8 cellular contexts compared by ENCODE assay signal in genomic region chr2:230762317-230762896, GRCh38. TPM values are rescaled to one million over a fixed set of nuclear protein-coding genes. Genes with fewer than 3 reads are reported as not detected.
DNase-seq lines count a peak whose midpoint lies in the region; ATAC-seq and TF ChIP-seq lines count a peak whose summit lies in the region.

No MANE protein-coding gene starts in this region.

- DNase-seq in GM12865 (ENCODE audit: low read depth) (peak; percentile 60), GM23338 (ENCODE audit: low spot score) (peak; percentile 82), MV-4-11 (lab: John Stamatoyannopoulos, UW) (peak; percentile 12), kidney glomerular epithelial cell (lab: John Stamatoyannopoulos, UW) (peak; percentile 26), NCI-H2196 treated with DMSO at 0.1 percent for 48 hours (lab: John Stamatoyannopoulos, UW; ENCODE audit: unreplicated experiment) (no peak), midbrain (lab: John Stamatoyannopoulos, UW) (no peak), NCI-H187 (lab: John Stamatoyannopoulos, UW) (no peak)

- H3K27me3 Mint-ChIP-seq in GM23338 (ENCODE audit: insufficient read depth, low read depth, poor library complexity), result no peaks in the 10 kb centered on the region
- no peaks in the 10 kb centered on the region for H3K27me3 Mint-ChIP-seq in activated T-helper 17 cell treated with anti-CD3 and anti-CD28 coated beads, Interleukin-2, amount 50 U/mL, for 72 hours

- H3K79me2 ChIP-seq in GM23338 (replicated peaks; ENCODE audit: insufficient read depth), result peaks cover 39% of the 10 kb centered on the region

- H4K20me1 ChIP-seq in GM23338 (replicated peaks; ENCODE audit: insufficient read depth), result 0 out of 2 replicates have a peak, but pooled peaks cover 2% of the 10 kb centered on the region

- TF ChIP-seq CTCF in GM12865 (IDR thresholded peaks at IDR 0.05; ENCODE audit: insufficient read depth, low read depth, low read length, missing control alignments) (peak; percentile 60), GM23338 (conservative IDR thresholded peaks at IDR 0.05; ENCODE audit: low read depth in 2 of 2) (peak; percentile 67 to 80)

- peaks cover 38% of the 10 kb centered on the region for H3K4me1 Mint-ChIP-seq in GM23338
- H3K4me1 Mint-ChIP-seq in activated T-helper 17 cell treated with anti-CD3 and anti-CD28 coated beads, Interleukin-2, amount 50 U/mL, for 72 hours, result peaks cover 43% of the 10 kb centered on the region

- peaks cover 31% of the 10 kb centered on the region for H3K4me1 ChIP-seq in GM23338 (ENCODE audit: insufficient read depth)

- no peaks in the 10 kb centered on the region for H3K9me3 Mint-ChIP-seq in GM23338
- H3K9me3 Mint-ChIP-seq in activated T-helper 17 cell treated with anti-CD3 and anti-CD28 coated beads, Interleukin-2, amount 50 U/mL, for 72 hours, result no peaks in the 10 kb centered on the region

- no peaks in the 10 kb centered on the region for H3K36me3 ChIP-seq in GM23338 (ENCODE audit: insufficient read depth)

- ATAC-seq in GM23338, result peak; percentile 99
- peak; percentile 49 for ATAC-seq in activated T-helper 17 cell treated with anti-CD3 and anti-CD28 coated beads, Interleukin-2, amount 50 U/mL, for 72 hours (replicated peaks)

- H3K4me2 ChIP-seq in GM23338, result no peak overlapping the region

- H3K4me3 ChIP-seq in GM12865 (ENCODE audit: low read depth, low read length), result no peak overlapping the region
- no peak overlapping the region for H3K4me3 ChIP-seq in GM23338

- H3K27me3 ChIP-seq in GM23338 (ENCODE audit: insufficient read depth), result no peaks in the 10 kb centered on the region

- no peak overlapping the region for H3K4me3 Mint-ChIP-seq in GM23338
- no peak overlapping the region for H3K4me3 Mint-ChIP-seq in activated T-helper 17 cell treated with anti-CD3 and anti-CD28 coated beads, Interleukin-2, amount 50 U/mL, for 72 hours

- H3K27ac Mint-ChIP-seq in GM23338, result no peak overlapping the region
- no peak overlapping the region for H3K27ac Mint-ChIP-seq in activated T-helper 17 cell treated with anti-CD3 and anti-CD28 coated beads, Interleukin-2, amount 50 U/mL, for 72 hours

- no peak overlapping the region for H2AFZ ChIP-seq in GM23338

- H3K27ac ChIP-seq in GM23338 (ENCODE audit: low read depth), result no peak overlapping the region

- peaks cover 18% of the 10 kb centered on the region; the same call in 2 of the 3 replicates for H3K36me3 Mint-ChIP-seq in GM23338 (ENCODE audit: low read depth)
- H3K36me3 Mint-ChIP-seq in activated T-helper 17 cell treated with anti-CD3 and anti-CD28 coated beads, Interleukin-2, amount 50 U/mL, for 72 hours (ENCODE audit: low read depth), result peaks cover 92% of the 10 kb centered on the region

- no peaks in the 10 kb centered on the region for H3F3A ChIP-seq in GM23338 (replicated peaks; ENCODE audit: low read depth)

- no peaks in the 10 kb centered on the region for H3K9me2 ChIP-seq in GM23338 (ENCODE audit: insufficient read depth)

TF ChIP-seq in GM23338, 12 proteins besides CTCF, POLR2A, EP300 and RAD21:
- no peak for TF ChIP-seq NANOG (IDR thresholded peaks at IDR 0.05; ENCODE audit: borderline replicate concordance)

RNA-seq across cellular contexts. Expression of gene CAB39, which starts 49.8 kb away (rescaled TPM):
- 67.5 and 73.9 TPM in 2 replicates for total RNA-seq in GM23338 (2014; rRNA removed; shearing (Covaris generic))
- 15.5 and 18.7 TPM in 2 replicates for polyA plus RNA-seq in GM23338 (2016; fragmentation: Nextera tagmentation; extraction: Ambion mirVana)
- total RNA-seq in activated T-helper 17 cell treated with anti-CD3 and anti-CD28 coated beads, Interleukin-2, amount 50 U/mL, for 72 hours, result 100 to 1,000 TPM in 1 of 2 donors, 10 to 100 TPM in 1; 93.3 to 137 TPM

Comparison
In these comparisons a context has a peak if more than half of its experiments do, and no peak if none do; other contexts are left out.
1. DNase-seq: peak in GM12865 (single experiment), GM23338 (single experiment), MV-4-11 (single experiment) and kidney glomerular epithelial cell (single experiment); none in NCI-H2196 treated with DMSO at 0.1 percent for 48 hours (single experiment), midbrain (single experiment) and NCI-H187 (0 of 2).